29 cellular contexts compared by ENCODE assay signal in genomic region chr11:71125150-71125549, GRCh38.
"Had no signal": no experiment of that assay in that cellular context is flagged by ENCODE, and none has a peak within 500 bp of the region (broad histone marks: within the 10 kb centered on the region; RNA-seq: fewer than 3 reads in every experiment).

No MANE protein-coding gene starts in this region.

- DNase-seq: colonic mucosa; cortex of kidney; dermis blood vessel endothelial cell; dorsolateral prefrontal cortex; effector CD4-positive, alpha-beta T cell; effector CD8-positive, alpha-beta T cell; effector memory CD4-positive, alpha-beta T cell; effector memory CD8-positive, alpha-beta T cell; endodermal cell; erythroblast; esophagus squamous epithelium; foreskin fibroblast; foreskin keratinocyte; foreskin melanocyte; gastrocnemius medialis; glutamatergic neuron; head of caudate nucleus; heart right ventricle had no signal

- H3K27me3 ChIP-seq: colonic mucosa, dorsolateral prefrontal cortex, foreskin keratinocyte, gastrocnemius medialis had no signal

- H3K4me3 Mint-ChIP-seq: dendritic cell treated with granulocyte-macrophage colony-stimulating factor and Interleukin-4, amounts not matched to agents 40 ng/mL and 50 ng/mL, for 4 days; effector memory CD8-positive, alpha-beta T cell; endodermal cell had no signal

- H3K9me3 ChIP-seq: colonic mucosa, esophagus muscularis mucosa, esophagus squamous epithelium, gastrocnemius medialis, gastroesophageal sphincter, heart left ventricle, heart right ventricle had no signal

- H3K27ac ChIP-seq: colonic mucosa, coronary artery, dorsolateral prefrontal cortex, epithelial cell of prostate, esophagus muscularis mucosa, esophagus squamous epithelium, foreskin keratinocyte, gastrocnemius medialis, gastroesophageal sphincter, heart left ventricle, heart right ventricle had no signal

- H3K4me3 ChIP-seq: colonic mucosa, coronary artery, dorsolateral prefrontal cortex, esophagus muscularis mucosa, esophagus squamous epithelium, gastrocnemius medialis, gastroesophageal sphincter, heart left ventricle, heart right ventricle had no signal

- FAIRE-seq: colon, endometrium, endothelial cell of umbilical vein, frontal cortex had no signal

- H3K27ac Mint-ChIP-seq: dendritic cell treated with granulocyte-macrophage colony-stimulating factor and Interleukin-4, amounts not matched to agents 40 ng/mL and 50 ng/mL, for 4 days; effector memory CD8-positive, alpha-beta T cell; endodermal cell had no signal

- H3K4me1 ChIP-seq: colonic mucosa, esophagus muscularis mucosa, foreskin keratinocyte, gastrocnemius medialis, gastroesophageal sphincter, heart left ventricle had no signal

- ATAC-seq: effector memory CD8-positive, alpha-beta T cell; esophagus mucosa; foreskin keratinocyte; gastrocnemius medialis; gastroesophageal sphincter; heart left ventricle; heart right ventricle had no signal

- H3K36me3 ChIP-seq: colonic mucosa, esophagus muscularis mucosa, esophagus squamous epithelium, gastrocnemius medialis, gastroesophageal sphincter, heart left ventricle, heart right ventricle had no signal

- H3K9me3 Mint-ChIP-seq: dendritic cell treated with granulocyte-macrophage colony-stimulating factor and Interleukin-4, amounts not matched to agents 40 ng/mL and 50 ng/mL, for 4 days; endodermal cell had no signal
